Comparison of ENCODE assay signal across 1 cellular context in the genomic region with DNA sequence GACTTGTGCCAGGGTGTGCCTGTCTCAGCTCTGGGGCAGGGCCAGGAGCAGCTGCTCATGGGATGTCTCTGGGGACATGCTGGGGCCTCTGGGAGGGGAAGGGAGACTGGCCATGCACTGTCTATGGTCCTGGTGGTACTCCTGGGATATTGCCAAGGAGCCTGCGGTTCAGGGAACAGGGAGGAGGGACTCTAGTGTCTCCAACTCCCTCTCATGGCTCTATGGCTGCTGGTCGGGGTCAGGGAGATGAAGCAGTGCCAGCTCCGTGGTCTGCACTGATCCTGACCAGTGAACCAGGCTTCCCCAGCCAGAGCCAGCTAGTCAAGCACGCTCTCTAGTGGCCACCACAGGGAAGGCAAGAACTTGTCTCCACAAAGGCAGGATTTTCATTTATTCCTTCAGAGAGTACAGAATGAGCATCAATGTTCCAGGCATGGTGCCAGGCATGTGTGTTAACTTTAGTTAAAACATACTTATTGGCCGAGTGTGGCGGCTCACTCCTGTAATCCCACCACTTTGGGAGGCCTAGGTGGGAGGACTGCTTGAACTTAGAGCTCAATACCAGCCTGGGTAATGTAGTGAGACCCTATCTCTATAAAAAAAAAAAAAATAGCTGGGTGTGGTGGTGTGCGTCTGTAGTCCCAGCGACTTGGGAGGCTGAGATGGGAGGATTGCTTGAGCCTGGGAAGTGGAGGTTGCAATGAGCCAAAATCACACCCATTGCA.
TF ChIP-seq lines count a peak whose summit lies in the region.

No MANE protein-coding gene starts in this region.

TF ChIP-seq in endothelial cell of umbilical vein, 7 proteins besides CTCF, POLR2A, EP300 and RAD21:
- TF ChIP-seq FOS (IDR thresholded peaks at IDR 0.05; ENCODE audit: borderline replicate concordance, insufficient read depth, low read length): no peak
- no peak for TF ChIP-seq MYC (IDR thresholded peaks at IDR 0.05; ENCODE audit: low read depth, low read length)
- no peak for TF ChIP-seq JUN (IDR thresholded peaks at IDR 0.05; ENCODE audit: borderline replicate concordance, insufficient read depth, insufficient read length, low read depth)
- TF ChIP-seq POLR2AphosphoS5 (IDR thresholded peaks at IDR 0.05; ENCODE audit: insufficient read depth, low read depth, low read length): no peak
- no peak for TF ChIP-seq EZH2 (IDR thresholded peaks at IDR 0.05; ENCODE audit: borderline replicate concordance, low read depth, low read length, severe bottlenecking)
- TF ChIP-seq, protein P1, sequence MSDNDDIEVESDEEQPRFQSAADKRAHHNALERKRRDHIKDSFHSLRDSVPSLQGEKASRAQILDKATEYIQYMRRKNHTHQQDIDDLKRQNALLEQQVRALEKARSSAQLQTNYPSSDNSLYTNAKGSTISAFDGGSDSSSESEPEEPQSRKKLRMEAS (IDR thresholded peaks at IDR 0.05; ENCODE audit: insufficient read depth, insufficient read length): no peak
- no peak for TF ChIP-seq GATA2 (IDR thresholded peaks at IDR 0.05; ENCODE audit: insufficient read depth, insufficient read length, low read depth, low read length)
TF ChIP-seq in endothelial cell of umbilical vein: peak in this region for 0.
